24 cellular contexts compared by ENCODE assay signal in the genomic region with DNA sequence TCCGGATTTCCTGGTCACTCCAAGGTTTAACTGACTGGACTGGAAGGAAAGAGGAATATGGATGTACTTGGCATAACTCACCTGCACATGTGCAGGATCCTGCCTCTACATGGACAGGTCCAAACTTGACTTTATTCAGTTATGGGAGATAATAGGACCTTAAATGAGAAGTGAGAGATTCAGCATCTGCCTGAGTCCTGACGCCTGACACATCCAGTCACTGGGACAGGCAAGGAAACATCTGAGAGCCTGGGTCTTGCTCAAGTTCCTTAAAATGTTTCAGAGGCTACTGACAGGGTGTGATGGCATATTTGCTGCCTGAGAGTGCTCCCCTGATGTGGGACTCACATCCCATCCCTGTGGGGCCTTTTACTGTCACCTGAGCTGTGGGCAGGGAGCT.
"Had no signal": no experiment of that assay in that cellular context is flagged by ENCODE, and none has a peak within 500 bp of the region (broad histone marks: within the 10 kb centered on the region; RNA-seq: fewer than 3 reads in every experiment).

No MANE protein-coding gene starts in this region.

- ATAC-seq: activated CD4-positive, alpha-beta T cell treated with anti-CD3 and anti-CD28 coated beads for 36 hours; activated T-cell treated with anti-CD3 and anti-CD28 coated beads, Interleukin-2, amount 50 U/mL, for 4 hours; heart left ventricle; left cardiac atrium; mucosa of descending colon; right lobe of liver had no signal

- DNase-seq: activated B cell treated with CpG ODN at 0.5 μM for 24 hours; activated CD4-positive, alpha-beta T cell treated with anti-CD3 and anti-CD28 coated beads for 36 hours; activated CD4-positive, alpha-beta T cell treated with anti-CD3 and anti-CD28 coated beads, Interleukin-2, amount 50 U/mL, for 48 hours; activated CD8-positive, alpha-beta memory T cell treated with anti-CD3 and anti-CD28 coated beads, Interleukin-2, amount 50 U/mL, for 48 hours; activated naive CD4-positive, alpha-beta T cell treated with Interleukin-2 at 50 U/mL for 16 hours; activated naive CD8-positive, alpha-beta T cell treated with anti-CD3 and anti-CD28 coated beads for 36 hours; activated T-cell treated with anti-CD3 and anti-CD28 coated beads, Interleukin-2, amount 50 U/mL, for 4 hours; colonic mucosa; dorsolateral prefrontal cortex; heart left ventricle; islet precursor cell; left cardiac atrium; mesenchymal stem cell; mucosa of descending colon; posterior cingulate gyrus; right lobe of liver; stimulated activated CD4-positive, alpha-beta T cell treated with anti-CD3 and anti-CD28 coated beads, Interleukin-1b, Interleukin-23, amount 100 ng/mL, for 48 hours; substantia nigra; T1000; thyroid gland had no signal

- H3K27ac Mint-ChIP-seq: activated B cell treated with CpG ODN at 0.5 μM for 24 hours; activated CD4-positive, alpha-beta T cell treated with anti-CD3 and anti-CD28 coated beads for 36 hours; activated naive CD8-positive, alpha-beta T cell treated with anti-CD3 and anti-CD28 coated beads for 36 hours; activated T-helper 2 cell treated with anti-CD3 and anti-CD28 coated beads, Interferon-gamma antibody, Interleukin-2, Interleukin-4, amounts not matched to agents 10 μg/mL and 5 μg/mL and 100 μg/mL, durations not matched to agents 14 hours and 24 hours and 36 hours; stimulated activated naive CD8-positive, alpha-beta T cell treated with anti-CD3 and anti-CD28 coated beads, Interleukin-15, Interleukin-2, amounts not matched to agents 100 ng/mL and 50 ng/mL, for 24 hours had no signal

- H3K9me3 Mint-ChIP-seq: stimulated activated naive CD8-positive, alpha-beta T cell treated with anti-CD3 and anti-CD28 coated beads, Interleukin-15, Interleukin-2, amounts not matched to agents 100 ng/mL and 50 ng/mL, for 24 hours had no signal

- H3K4me3 Mint-ChIP-seq: activated B cell treated with CpG ODN at 0.5 μM for 24 hours; activated CD4-positive, alpha-beta T cell treated with anti-CD3 and anti-CD28 coated beads for 36 hours; activated naive CD8-positive, alpha-beta T cell treated with anti-CD3 and anti-CD28 coated beads for 36 hours; activated T-cell treated with anti-CD3 and anti-CD28 coated beads, Interleukin-2, amount 50 U/mL, for 4 hours; neural crest cell; stimulated activated naive CD8-positive, alpha-beta T cell treated with anti-CD3 and anti-CD28 coated beads, Interleukin-15, Interleukin-2, amounts not matched to agents 100 ng/mL and 50 ng/mL, for 24 hours had no signal

- H3K27me3 Mint-ChIP-seq: activated B cell treated with CpG ODN at 0.5 μM for 24 hours; activated naive CD8-positive, alpha-beta T cell treated with anti-CD3 and anti-CD28 coated beads for 36 hours had no signal

- H3K27ac ChIP-seq: colonic mucosa, dorsolateral prefrontal cortex, heart left ventricle, right lobe of liver, skin epidermis, thyroid gland had no signal

- H3K4me1 Mint-ChIP-seq: activated B cell treated with CpG ODN at 0.5 μM for 24 hours; activated CD4-positive, alpha-beta T cell treated with anti-CD3 and anti-CD28 coated beads for 36 hours; activated naive CD8-positive, alpha-beta T cell treated with anti-CD3 and anti-CD28 coated beads for 36 hours had no signal
